1 cellular context compared by ENCODE assay signal in the genomic region with DNA sequence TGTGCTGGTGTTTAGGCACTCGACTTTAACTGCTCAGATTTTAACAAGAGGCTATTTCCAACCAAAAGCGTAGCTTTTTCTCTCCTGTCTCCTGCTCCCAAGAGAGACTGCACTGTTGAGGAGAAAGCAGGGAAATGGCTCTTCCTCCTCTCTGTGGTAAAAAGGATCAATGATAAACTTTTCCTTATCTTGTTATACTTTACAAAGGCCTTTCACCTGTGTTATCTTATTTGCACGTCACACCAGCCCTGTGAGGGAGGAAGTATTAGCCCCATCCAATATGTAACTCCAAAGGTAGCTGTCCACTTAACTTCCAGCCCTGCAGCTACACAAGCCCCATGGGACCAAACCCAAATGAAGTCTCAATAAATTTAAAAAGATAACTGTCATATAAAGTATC.
A peak's percentile ranks its signal among the peaks of the same experiment; 100 is the strongest.
TF ChIP-seq lines count a peak whose summit lies in the region.

No MANE protein-coding gene starts in this region.

TF ChIP-seq in liver, 16 proteins besides CTCF, POLR2A, EP300 and RAD21 (continued from another document):
- TF ChIP-seq, protein P1, sequence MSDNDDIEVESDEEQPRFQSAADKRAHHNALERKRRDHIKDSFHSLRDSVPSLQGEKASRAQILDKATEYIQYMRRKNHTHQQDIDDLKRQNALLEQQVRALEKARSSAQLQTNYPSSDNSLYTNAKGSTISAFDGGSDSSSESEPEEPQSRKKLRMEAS (IDR thresholded peaks at IDR 0.05) = peak; percentile 82
- peak in 1 of 2 donors; percentile 60 for TF ChIP-seq JUND (IDR thresholded peaks at IDR 0.05)
- TF ChIP-seq SP1 (IDR thresholded peaks at IDR 0.05) = peak; percentile 75
- no peak for TF ChIP-seq FOXA2 (IDR thresholded peaks at IDR 0.05)
- TF ChIP-seq, protein P2, sequence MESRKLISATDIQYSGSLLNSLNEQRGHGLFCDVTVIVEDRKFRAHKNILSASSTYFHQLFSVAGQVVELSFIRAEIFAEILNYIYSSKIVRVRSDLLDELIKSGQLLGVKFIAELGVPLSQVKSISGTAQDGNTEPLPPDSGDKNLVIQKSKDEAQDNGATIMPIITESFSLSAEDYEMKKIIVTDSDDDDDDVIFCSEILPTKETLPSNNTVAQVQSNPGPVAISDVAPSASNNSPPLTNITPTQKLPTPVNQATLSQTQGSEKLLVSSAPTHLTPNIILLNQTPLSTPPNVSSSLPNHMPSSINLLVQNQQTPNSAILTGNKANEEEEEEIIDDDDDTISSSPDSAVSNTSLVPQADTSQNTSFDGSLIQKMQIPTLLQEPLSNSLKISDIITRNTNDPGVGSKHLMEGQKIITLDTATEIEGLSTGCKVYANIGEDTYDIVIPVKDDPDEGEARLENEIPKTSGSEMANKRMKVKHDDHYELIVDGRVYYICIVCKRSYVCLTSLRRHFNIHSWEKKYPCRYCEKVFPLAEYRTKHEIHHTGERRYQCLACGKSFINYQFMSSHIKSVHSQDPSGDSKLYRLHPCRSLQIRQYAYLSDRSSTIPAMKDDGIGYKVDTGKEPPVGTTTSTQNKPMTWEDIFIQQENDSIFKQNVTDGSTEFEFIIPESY (IDR thresholded peaks at IDR 0.05) = no peak
- TF ChIP-seq EGR1 (IDR thresholded peaks at IDR 0.05; ENCODE audit: low read depth in 2 of 2) = peak in 1 of 2 donors; percentile 47
- TF ChIP-seq FOXA1 (IDR thresholded peaks at IDR 0.05) = peak; percentile 37
- TF ChIP-seq TAF1 (conservative IDR thresholded peaks at IDR 0.05) = peak; percentile 96
- TF ChIP-seq RXRA (IDR thresholded peaks at IDR 0.05) = peak; percentile 82 to 88
- no peak for TF ChIP-seq NR2F2 (IDR thresholded peaks at IDR 0.05)
- TF ChIP-seq, protein P3, sequence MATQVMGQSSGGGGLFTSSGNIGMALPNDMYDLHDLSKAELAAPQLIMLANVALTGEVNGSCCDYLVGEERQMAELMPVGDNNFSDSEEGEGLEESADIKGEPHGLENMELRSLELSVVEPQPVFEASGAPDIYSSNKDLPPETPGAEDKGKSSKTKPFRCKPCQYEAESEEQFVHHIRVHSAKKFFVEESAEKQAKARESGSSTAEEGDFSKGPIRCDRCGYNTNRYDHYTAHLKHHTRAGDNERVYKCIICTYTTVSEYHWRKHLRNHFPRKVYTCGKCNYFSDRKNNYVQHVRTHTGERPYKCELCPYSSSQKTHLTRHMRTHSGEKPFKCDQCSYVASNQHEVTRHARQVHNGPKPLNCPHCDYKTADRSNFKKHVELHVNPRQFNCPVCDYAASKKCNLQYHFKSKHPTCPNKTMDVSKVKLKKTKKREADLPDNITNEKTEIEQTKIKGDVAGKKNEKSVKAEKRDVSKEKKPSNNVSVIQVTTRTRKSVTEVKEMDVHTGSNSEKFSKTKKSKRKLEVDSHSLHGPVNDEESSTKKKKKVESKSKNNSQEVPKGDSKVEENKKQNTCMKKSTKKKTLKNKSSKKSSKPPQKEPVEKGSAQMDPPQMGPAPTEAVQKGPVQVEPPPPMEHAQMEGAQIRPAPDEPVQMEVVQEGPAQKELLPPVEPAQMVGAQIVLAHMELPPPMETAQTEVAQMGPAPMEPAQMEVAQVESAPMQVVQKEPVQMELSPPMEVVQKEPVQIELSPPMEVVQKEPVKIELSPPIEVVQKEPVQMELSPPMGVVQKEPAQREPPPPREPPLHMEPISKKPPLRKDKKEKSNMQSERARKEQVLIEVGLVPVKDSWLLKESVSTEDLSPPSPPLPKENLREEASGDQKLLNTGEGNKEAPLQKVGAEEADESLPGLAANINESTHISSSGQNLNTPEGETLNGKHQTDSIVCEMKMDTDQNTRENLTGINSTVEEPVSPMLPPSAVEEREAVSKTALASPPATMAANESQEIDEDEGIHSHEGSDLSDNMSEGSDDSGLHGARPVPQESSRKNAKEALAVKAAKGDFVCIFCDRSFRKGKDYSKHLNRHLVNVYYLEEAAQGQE (IDR thresholded peaks at IDR 0.05) = peak; percentile 92
- peak in 1 of 2 donors; percentile 43 for TF ChIP-seq GABPA (IDR thresholded peaks at IDR 0.05 in 1 of 2, conservative IDR thresholded peaks at IDR 0.05 in 1 of 2)
- no peak for TF ChIP-seq HNF4G (IDR thresholded peaks at IDR 0.05)
- TF ChIP-seq YY1 (IDR thresholded peaks at IDR 0.05) = peak; percentile 82
